ENCODE assay signal across 9 cellular contexts in genomic region chr10:94361161-94361794, GRCh38. TPM values are rescaled to one million over a fixed set of nuclear protein-coding genes. Genes with fewer than 3 reads are reported as not detected.
DNase-seq lines count a peak whose midpoint lies in the region; ATAC-seq and TF ChIP-seq lines count a peak whose summit lies in the region.
"Had no signal": no experiment of that assay in that cellular context is flagged by ENCODE, and none has a peak within 500 bp of the region (broad histone marks: within the 10 kb centered on the region; RNA-seq: fewer than 3 reads in every experiment).

No MANE protein-coding gene starts in this region.

- no peaks in the 10 kb centered on the region for H3K9me3 ChIP-seq in CD8-positive, alpha-beta T cell (ENCODE audit: low read length)
- no peaks in the 10 kb centered on the region for H3K9me3 ChIP-seq in adrenal gland (replicated peaks in 1 of 3)
- H3K9me3 ChIP-seq: mucosa of descending colon had no signal

- peaks cover 41% of the 10 kb centered on the region for H3K4me1 Mint-ChIP-seq in CD8-positive, alpha-beta T cell (ENCODE audit: low read depth)
- peaks cover 13% of the 10 kb centered on the region for H3K4me1 Mint-ChIP-seq in memory B cell

- ATAC-seq in CD8-positive, alpha-beta T cell: no peak
- ATAC-seq in memory B cell (ENCODE audit: low read depth) (no peak), HG03039 (IDR thresholded peaks at IDR 0.05; ENCODE audit: unreplicated experiment) (no peak)
- ATAC-seq: mucosa of descending colon had no signal

- peak in 1 of 7 experiments; percentile 49 for DNase-seq in CD8-positive, alpha-beta T cell
- DNase-seq in KBM-7 (peak; percentile 24), adrenal gland (peak; percentile 39 to 83 (median 76)), memory B cell (ENCODE audit: low spot score in 2 of 2) (no peak), NOMO-1 (lab: John Stamatoyannopoulos, UW; ENCODE audit: unreplicated experiment in 2 of 2) (no peak), iPS-NIHi7 (ENCODE audit: extremely low spot score) (no peak), GM13977 (ENCODE audit: low spot score) (no peak)

- peak overlapping the region; percentile 97 for H3K4me3 Mint-ChIP-seq in CD8-positive, alpha-beta T cell
- H3K4me3 Mint-ChIP-seq in memory B cell: no peak overlapping the region

- POLR2A ChIA-PET in CD8-positive, alpha-beta T cell (lab: Charles Lee): no interaction called here

- no peak for TF ChIP-seq POLR2A in adrenal gland (IDR thresholded peaks at IDR 0.05)

- H3K27me3 ChIP-seq in CD8-positive, alpha-beta T cell (ENCODE audit: insufficient read depth, low read length): no peaks in the 10 kb centered on the region
- no peaks in the 10 kb centered on the region for H3K27me3 ChIP-seq in adrenal gland

- H3K36me3 Mint-ChIP-seq in CD8-positive, alpha-beta T cell: peaks cover 52% of the 10 kb centered on the region
- H3K36me3 Mint-ChIP-seq in memory B cell: peaks cover 12% of the 10 kb centered on the region

- peak overlapping the region; percentile 99 for H3K27ac Mint-ChIP-seq in CD8-positive, alpha-beta T cell
- peak overlapping the region; percentile 99 for H3K27ac Mint-ChIP-seq in memory B cell

- H3K4me3 ChIP-seq in CD8-positive, alpha-beta T cell (ENCODE audit: low read depth, low read length): peak overlapping the region; percentile 75
- H3K4me3 ChIP-seq in adrenal gland: peak overlapping the region in 1 of 4 donors; percentile 74
- H3K4me3 ChIP-seq: mucosa of descending colon had no signal

- peaks cover 5% of the 10 kb centered on the region for H3K27me3 Mint-ChIP-seq in CD8-positive, alpha-beta T cell (ENCODE audit: low read depth)
- peaks cover 3% of the 10 kb centered on the region for H3K27me3 Mint-ChIP-seq in memory B cell

- 55 to 61% (median 59%) methylated on average over 4 of the region's 4 CpGs for WGBS in adrenal gland, 4 donors

- in situ Hi-C loops in KBM-7 (cut with MboI; ENCODE audit: low pct_unique_long_range_greater_than_20kb, low sequenced_read_pairs) (no loop called here), GM13977 (cut with MboI; ENCODE audit: low pct_unique_long_range_greater_than_20kb, low sequenced_read_pairs, unreplicated experiment) (no loop called here)

- no peak for TF ChIP-seq CTCF in CD8-positive, alpha-beta T cell (IDR thresholded peaks at IDR 0.05)
- TF ChIP-seq CTCF in adrenal gland (IDR thresholded peaks at IDR 0.05) (no peak), GM13977 (IDR thresholded peaks at IDR 0.05; ENCODE audit: extremely low read depth, insufficient read depth, missing control alignments) (no peak)

- peaks cover 19% of the 10 kb centered on the region for H3K4me1 ChIP-seq in CD8-positive, alpha-beta T cell (ENCODE audit: insufficient read depth, low read length)
- peaks cover 15 to 25% of the 10 kb centered on the region in 2 donors for H3K4me1 ChIP-seq in adrenal gland (replicated peaks in 1 of 2)

- intact Hi-C loops in CD8-positive, alpha-beta T cell (cut with DNase I, micrococcal nuclease): loop anchor here (5.0 to 10.0 kb wide), 6 partner anchors 184 to 1776 kb away; partner anchors contain the start of genes EXOC6 (in 2 of the 2), CEP55 (in 1 of the 2), FRA10AC1 (in 1 of the 2) and HELLS (in 1 of the 2)
- intact Hi-C loops in adrenal gland (cut with DNase I): loop anchor here in 1 of 2 donors (10.0 kb wide), 1 partner anchor 84 kb away; no protein-coding TSS in a partner anchor

- CTCF ChIA-PET in CD8-positive, alpha-beta T cell (lab: Charles Lee): interaction anchor here (1.4 kb wide), 1 partner anchor 40 kb away, joined by 3 read pairs; no protein-coding TSS in a partner anchor

- H3K27ac ChIP-seq in CD8-positive, alpha-beta T cell (ENCODE audit: low read depth, low read length): no peak overlapping the region
- H3K27ac ChIP-seq in adrenal gland: no peak overlapping the region

- H3K9me3 Mint-ChIP-seq in CD8-positive, alpha-beta T cell: no peaks in the 10 kb centered on the region
- no peaks in the 10 kb centered on the region for H3K9me3 Mint-ChIP-seq in memory B cell

- H3K36me3 ChIP-seq in CD8-positive, alpha-beta T cell (ENCODE audit: insufficient read depth, low read length): peaks cover 9% of the 10 kb centered on the region
- H3K36me3 ChIP-seq in adrenal gland (replicated peaks in 1 of 2): peaks cover 0 to 16% of the 10 kb centered on the region in 2 donors

RNA-seq across cellular contexts. Expression of gene NOC3L, which starts 1.5 kb away (rescaled TPM):
- total RNA-seq in CD8-positive, alpha-beta T cell: 1 to 10 TPM; 7.4 to 8.3 TPM
- total RNA-seq in adrenal gland: 10 to 100 TPM in 7 of 8 donors, 1 to 10 TPM in 1; 7.4 to 22.2 (median 18.8) TPM
- 10 to 100 TPM in 1 of 3 donors, 1 to 10 TPM in 2; 6.2 to 29.4 (median 7.1) TPM for polyA plus RNA-seq in adrenal gland

RNA-seq across cellular contexts. Expression of gene TBC1D12, which starts 41.1 kb away (rescaled TPM):
- total RNA-seq in CD8-positive, alpha-beta T cell: under 1 TPM in 1 of 2 experiments, not detected in 1; 0.06 TPM
- total RNA-seq in adrenal gland: 10 to 100 TPM in 4 of 8 donors, 1 to 10 TPM in 4; 6.2 to 16.4 (median 9.7) TPM
- polyA plus RNA-seq in adrenal gland: 10 to 100 TPM in 2 of 3 donors, 1 to 10 TPM in 1; 6.7 to 47.8 (median 13.6) TPM

Comparison
In these comparisons a context has a peak if more than half of its experiments do, and no peak if none do; other contexts are left out.
1. DNase-seq: peak in KBM-7 (single experiment) and adrenal gland (7 of 7); none in memory B cell (0 of 2), NOMO-1 (0 of 2), iPS-NIHi7 (single experiment) and GM13977 (single experiment).
2. RNA of gene TBC1D12, which starts 41.1 kb away (total RNA-seq): 6.2 to 16.4 TPM in adrenal gland; 0.06 TPM in CD8-positive, alpha-beta T cell; every median in the first group is over 4 times any median in the second.